In the genomic region with DNA sequence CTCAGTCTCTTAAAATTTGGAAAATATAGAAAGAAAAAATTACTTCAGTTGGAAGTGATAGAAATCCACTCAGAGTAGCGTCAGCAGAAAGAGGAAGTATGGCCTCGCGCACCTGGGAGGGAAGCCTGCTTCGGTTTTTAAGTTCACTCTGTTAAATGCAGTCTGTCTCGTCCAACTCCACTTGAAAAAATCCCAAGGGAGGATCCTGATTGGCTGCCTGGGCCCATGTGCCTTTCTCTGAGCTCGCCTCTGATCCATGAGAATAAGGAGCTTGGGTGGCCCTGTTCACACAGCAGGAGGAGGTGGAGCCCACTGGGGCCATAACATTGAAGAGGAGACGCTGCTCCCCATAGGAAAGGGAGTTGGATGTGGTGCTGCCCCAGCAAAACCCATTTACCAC, we compare ENCODE assay signal across 12 cellular contexts.
DNase-seq lines count a peak whose midpoint lies in the region; ATAC-seq and TF ChIP-seq lines count a peak whose summit lies in the region.
"Had no signal": no experiment of that assay in that cellular context is flagged by ENCODE, and none has a peak within 500 bp of the region (broad histone marks: within the 10 kb centered on the region; RNA-seq: fewer than 3 reads in every experiment).

No MANE protein-coding gene starts in this region.

- no peak for TF ChIP-seq CTCF in GM13976 (IDR thresholded peaks at IDR 0.05; ENCODE audit: borderline replicate concordance, control extremely low read depth, extremely low read depth, insufficient read depth, missing control alignments)

- ATAC-seq in HG02852 (IDR thresholded peaks at IDR 0.05; ENCODE audit: unreplicated experiment) (peak; percentile 46), HG02588 (IDR thresholded peaks at IDR 0.05; ENCODE audit: unreplicated experiment) (no peak)
- ATAC-seq: activated T-cell treated with anti-CD3 and anti-CD28 coated beads, Interleukin-2, amount 50 U/mL, for 72 hours; Panc1 had no signal

- in situ Hi-C loops in GM13976 (cut with MboI; ENCODE audit: low sequenced_read_pairs, unreplicated experiment) = no loop called here

- peak; percentile 52 for DNase-seq in GM13976 (ENCODE audit: low spot score)
- DNase-seq in NCI-H69 (lab: John Stamatoyannopoulos, UW) = peak; percentile 5
- peak; percentile 36 for DNase-seq in iPS DF 4.7 (ENCODE audit: extremely low read depth, low spot score)
- DNase-seq in cerebellar nuclear complex (lab: John Stamatoyannopoulos, UW) = no peak
- no peak for DNase-seq in NCI-H1930 (lab: John Stamatoyannopoulos, UW)
- DNase-seq in activated naive CD4-positive, alpha-beta T cell (lab: John Stamatoyannopoulos, UW) = no peak
- DNase-seq: activated T-cell treated with anti-CD3 and anti-CD28 coated beads, Interleukin-2, amount 50 U/mL, for 72 hours; GOT3; sigmoid colon had no signal

Comparison
In these comparisons a context has a peak if more than half of its experiments do, and no peak if none do; other contexts are left out.
1. DNase-seq: peak in GM13976 (single experiment), NCI-H69 (single experiment) and iPS DF 4.7 (single experiment); none in cerebellar nuclear complex (0 of 2), NCI-H1930 (0 of 2) and activated naive CD4-positive, alpha-beta T cell (0 of 4).